8 cellular contexts compared by ENCODE assay signal in genomic region chr2:65227471-65228248, GRCh38. TPM values are rescaled to one million over a fixed set of nuclear protein-coding genes. Genes with fewer than 3 reads are reported as not detected.
A peak's percentile ranks its signal among the peaks of the same experiment; 100 is the strongest.
DNase-seq lines count a peak whose midpoint lies in the region; ATAC-seq, FAIRE-seq and TF ChIP-seq lines count a peak whose summit lies in the region.

Gene ACTR2, plus strand, starts transcription at chr2:65227831. Its CDS starts 79 bp downstream, at chr2:65227910.

- H3K4me2 ChIP-seq in OCI-LY1 (ENCODE audit: low read length): peak within 1 kb of the TSS; percentile 98

- H3K4me3 ChIP-seq in HUES64 (ENCODE audit: low read length): peak within 1 kb of the TSS; percentile 94
- H3K4me3 ChIP-seq in OCI-LY1 (ENCODE audit: low read depth, low read length, poor library complexity, severe bottlenecking): peak within 1 kb of the TSS; percentile 99

- no peak within 1 kb of the TSS for H2AFZ ChIP-seq in OCI-LY1 (ENCODE audit: low read length)

- BruUV-seq in Calu3 (replicated peaks; lab: Mats Ljungman, UMichigan): no TSS peak

- intact Hi-C loops in Calu3 (cut with micrococcal nuclease; ENCODE audit: unreplicated experiment): loop anchor here (10.0 kb wide), 1 partner anchor 703 kb away; the partner anchor contains the start of gene AFTPH

- H3K4me3 Mint-ChIP-seq in Calu3 (ENCODE audit: low read depth, unreplicated experiment): peak within 1 kb of the TSS; percentile 93
- peak within 1 kb of the TSS; percentile 98 for H3K4me3 Mint-ChIP-seq in mesothelial cell of epicardium

- no peaks in the 10 kb centered on the region for H3K9me3 Mint-ChIP-seq in Calu3 (ENCODE audit: low read depth, unreplicated experiment)
- no peaks in the 10 kb centered on the region for H3K9me3 Mint-ChIP-seq in mesothelial cell of epicardium

- CTCF ChIA-PET in Calu3 (lab: Charles Lee): interaction anchor here (0.6 to 1.2 kb wide), 13 partner anchors 9 to 1373 kb away, joined by 3 to 9 read pairs (median 4); partner anchors contain the start of gene RAB1A

- peak; percentile 90 for FAIRE-seq in endometrium (lab: Jason Lieb, UNC)

- H4K20me1 ChIP-seq in OCI-LY1 (ENCODE audit: insufficient read depth, low read length): no peaks in the 10 kb centered on the region

- peaks cover 58% of the 10 kb centered on the region for H3K79me2 ChIP-seq in OCI-LY1 (ENCODE audit: insufficient read depth, low read length)

- H3K27me3 ChIP-seq in HUES64 (ENCODE audit: insufficient read depth, low read length): no peaks in the 10 kb centered on the region
- no peaks in the 10 kb centered on the region for H3K27me3 ChIP-seq in OCI-LY1 (ENCODE audit: insufficient read depth, low read length)

- TF ChIP-seq CTCF in Calu3 (IDR thresholded peaks at IDR 0.05; ENCODE audit: unreplicated experiment): no peak
- no peak for TF ChIP-seq CTCF in OCI-LY1 (IDR thresholded peaks at IDR 0.05; ENCODE audit: low read length)
- TF ChIP-seq CTCF in mesothelial cell of epicardium (IDR thresholded peaks at IDR 0.05; ENCODE audit: unreplicated experiment): no peak

- WGBS in HUES64: under 1% methylated on average over 79 of the region's 79 CpGs

- H3K27ac ChIP-seq in HUES64 (ENCODE audit: low read depth, low read length): peak within 1 kb of the TSS; percentile 89
- H3K27ac ChIP-seq in OCI-LY1 (ENCODE audit: low read depth, low read length, poor library complexity, severe bottlenecking): peak within 1 kb of the TSS; percentile 90

- H3K27ac Mint-ChIP-seq in Calu3 (ENCODE audit: unreplicated experiment) (peak within 1 kb of the TSS; percentile 97), mesothelial cell of epicardium (peak within 1 kb of the TSS; percentile 99)

- DNase-seq in Calu3 (peak; percentile 95), mesothelial cell of epicardium (ENCODE audit: low spot score in 2 of 2, unreplicated experiment in 2 of 2) (peak; percentile 86 to 93)
- peak; percentile 92 for DNase-seq in activated CD8-positive, alpha-beta memory T cell treated with anti-CD3 and anti-CD28 coated beads, Interleukin-2, amount 50 U/mL, for 4 hours
- peak; percentile 92 to 94 for DNase-seq in stimulated activated CD8-positive, alpha-beta memory T cell treated with anti-CD3 and anti-CD28 coated beads, Interleukin-15, amount 100 ng/mL, for 48 hours (ENCODE audit: low read depth in 2 of 2)

- peak; percentile 86 for ATAC-seq in GM21447 (IDR thresholded peaks at IDR 0.05; ENCODE audit: unreplicated experiment)

- H3K27me3 Mint-ChIP-seq in Calu3 (ENCODE audit: unreplicated experiment) (no peaks in the 10 kb centered on the region), mesothelial cell of epicardium (ENCODE audit: low read depth) (no peaks in the 10 kb centered on the region)

- H3K4me1 Mint-ChIP-seq in Calu3 (ENCODE audit: low read depth, unreplicated experiment) (no peaks in the 10 kb centered on the region), mesothelial cell of epicardium (peaks cover 22% of the 10 kb centered on the region)

- H3K36me3 ChIP-seq in HUES64 (ENCODE audit: insufficient read depth, low read length) (peaks cover 6% of the 10 kb centered on the region; the same call in 1 of the 2 replicates), OCI-LY1 (ENCODE audit: insufficient read depth, low read length) (peaks cover 15% of the 10 kb centered on the region; the same call in 1 of the 2 replicates)

- peaks cover 10% of the 10 kb centered on the region for H3K4me1 ChIP-seq in HUES64 (ENCODE audit: insufficient read depth, low read length)
- peaks cover 48% of the 10 kb centered on the region for H3K4me1 ChIP-seq in OCI-LY1 (ENCODE audit: insufficient read depth, low read length, severe bottlenecking)

- H3F3A ChIP-seq in OCI-LY1 (ENCODE audit: insufficient read depth, low read length): no peaks in the 10 kb centered on the region

- peak within 1 kb of the TSS; percentile 82 for H3K9ac ChIP-seq in HUES64 (ENCODE audit: low read depth, low read length)
- peak within 1 kb of the TSS; percentile 98 for H3K9ac ChIP-seq in OCI-LY1 (ENCODE audit: low read length)

- H3K9me3 ChIP-seq in HUES64 (ENCODE audit: insufficient read depth, low read depth, low read length) (no peaks in the 10 kb centered on the region), OCI-LY1 (ENCODE audit: low read length) (no peaks in the 10 kb centered on the region)

- no peaks in the 10 kb centered on the region for H3K9me2 ChIP-seq in OCI-LY1 (ENCODE audit: low read depth, low read length)

- H3K36me3 Mint-ChIP-seq in Calu3 (ENCODE audit: insufficient read depth, unreplicated experiment) (peaks cover 44% of the 10 kb centered on the region), mesothelial cell of epicardium (peaks cover 1% of the 10 kb centered on the region)

RNA-seq across cellular contexts. Expression of gene ACTR2, which starts in this region (rescaled TPM):
- total RNA-seq in Calu3 (2022): 239 and 240 TPM in 2 replicates
- 105 TPM for polyA plus RNA-seq in HUES64 (2013, experiment 1 of 2)
- polyA plus RNA-seq in HUES64 (2013, experiment 2 of 2): 117 TPM
- 166 to 171 TPM (median 169 TPM) in 3 replicates for total RNA-seq in mesothelial cell of epicardium

Comparison
In these comparisons a context has a peak if more than half of its experiments do, and no peak if none do; other contexts are left out.
1. Peak in every context shown above with its lines: DNase-seq, ATAC-seq, H3K4me3 ChIP-seq and H3K27ac ChIP-seq.